1 cellular context compared by ENCODE assay signal in the genomic region with DNA sequence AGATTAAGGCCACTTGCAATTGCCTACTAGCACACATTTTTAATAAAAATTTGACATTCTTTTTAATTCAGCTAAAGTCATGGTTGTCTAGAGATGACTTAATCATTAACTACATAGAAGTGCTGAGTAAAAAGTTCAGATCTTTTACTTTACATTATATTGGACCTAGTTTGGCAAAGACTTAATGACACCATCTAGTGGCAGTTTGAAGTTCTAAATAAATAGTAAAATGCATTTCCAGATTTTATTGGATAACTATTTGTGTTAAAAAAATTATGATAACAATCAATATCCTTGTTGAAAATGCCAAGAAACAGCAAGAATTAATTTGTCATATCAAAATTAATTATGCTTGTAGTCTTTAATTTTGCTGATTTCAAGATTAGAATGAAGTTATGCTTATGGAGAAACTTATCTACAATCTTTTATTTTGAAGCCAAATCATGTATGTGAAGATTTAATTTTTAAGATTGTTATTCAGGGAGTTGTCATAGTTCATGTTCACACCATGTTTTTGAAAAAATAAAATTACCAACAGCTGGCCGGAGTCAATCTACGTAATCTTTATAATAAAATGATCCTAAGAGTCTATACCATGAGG.
TF ChIP-seq lines count a peak whose summit lies in the region.

No MANE protein-coding gene starts in this region.

TF ChIP-seq in H1, 55 proteins besides CTCF, POLR2A, EP300 and RAD21:
- no peak for TF ChIP-seq RNF2 (IDR thresholded peaks at IDR 0.05; ENCODE audit: borderline replicate concordance, low read depth, low read length, missing control alignments, poor library complexity, severe bottlenecking)
- TF ChIP-seq EZH2 (IDR thresholded peaks at IDR 0.05; ENCODE audit: low read depth, low read length, severe bottlenecking): no peak
- no peak for TF ChIP-seq FOSL1 (IDR thresholded peaks at IDR 0.05; ENCODE audit: insufficient read depth, low read depth, low read length)
- TF ChIP-seq, protein P1, sequence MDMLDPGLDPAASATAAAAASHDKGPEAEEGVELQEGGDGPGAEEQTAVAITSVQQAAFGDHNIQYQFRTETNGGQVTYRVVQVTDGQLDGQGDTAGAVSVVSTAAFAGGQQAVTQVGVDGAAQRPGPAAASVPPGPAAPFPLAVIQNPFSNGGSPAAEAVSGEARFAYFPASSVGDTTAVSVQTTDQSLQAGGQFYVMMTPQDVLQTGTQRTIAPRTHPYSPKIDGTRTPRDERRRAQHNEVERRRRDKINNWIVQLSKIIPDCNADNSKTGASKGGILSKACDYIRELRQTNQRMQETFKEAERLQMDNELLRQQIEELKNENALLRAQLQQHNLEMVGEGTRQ (IDR thresholded peaks at IDR 0.05; ENCODE audit: low read length): no peak
- no peak for TF ChIP-seq TAF1 (IDR thresholded peaks at IDR 0.05; ENCODE audit: low read depth, low read length)
- no peak for TF ChIP-seq SP4 (IDR thresholded peaks at IDR 0.05; ENCODE audit: low read length)
- TF ChIP-seq CBX5 (IDR thresholded peaks at IDR 0.05; ENCODE audit: low read depth, low read length): no peak
- no peak for TF ChIP-seq CTBP2 (IDR thresholded peaks at IDR 0.05; ENCODE audit: borderline replicate concordance, insufficient read depth, insufficient read length, low read length)
- TF ChIP-seq, protein P2, sequence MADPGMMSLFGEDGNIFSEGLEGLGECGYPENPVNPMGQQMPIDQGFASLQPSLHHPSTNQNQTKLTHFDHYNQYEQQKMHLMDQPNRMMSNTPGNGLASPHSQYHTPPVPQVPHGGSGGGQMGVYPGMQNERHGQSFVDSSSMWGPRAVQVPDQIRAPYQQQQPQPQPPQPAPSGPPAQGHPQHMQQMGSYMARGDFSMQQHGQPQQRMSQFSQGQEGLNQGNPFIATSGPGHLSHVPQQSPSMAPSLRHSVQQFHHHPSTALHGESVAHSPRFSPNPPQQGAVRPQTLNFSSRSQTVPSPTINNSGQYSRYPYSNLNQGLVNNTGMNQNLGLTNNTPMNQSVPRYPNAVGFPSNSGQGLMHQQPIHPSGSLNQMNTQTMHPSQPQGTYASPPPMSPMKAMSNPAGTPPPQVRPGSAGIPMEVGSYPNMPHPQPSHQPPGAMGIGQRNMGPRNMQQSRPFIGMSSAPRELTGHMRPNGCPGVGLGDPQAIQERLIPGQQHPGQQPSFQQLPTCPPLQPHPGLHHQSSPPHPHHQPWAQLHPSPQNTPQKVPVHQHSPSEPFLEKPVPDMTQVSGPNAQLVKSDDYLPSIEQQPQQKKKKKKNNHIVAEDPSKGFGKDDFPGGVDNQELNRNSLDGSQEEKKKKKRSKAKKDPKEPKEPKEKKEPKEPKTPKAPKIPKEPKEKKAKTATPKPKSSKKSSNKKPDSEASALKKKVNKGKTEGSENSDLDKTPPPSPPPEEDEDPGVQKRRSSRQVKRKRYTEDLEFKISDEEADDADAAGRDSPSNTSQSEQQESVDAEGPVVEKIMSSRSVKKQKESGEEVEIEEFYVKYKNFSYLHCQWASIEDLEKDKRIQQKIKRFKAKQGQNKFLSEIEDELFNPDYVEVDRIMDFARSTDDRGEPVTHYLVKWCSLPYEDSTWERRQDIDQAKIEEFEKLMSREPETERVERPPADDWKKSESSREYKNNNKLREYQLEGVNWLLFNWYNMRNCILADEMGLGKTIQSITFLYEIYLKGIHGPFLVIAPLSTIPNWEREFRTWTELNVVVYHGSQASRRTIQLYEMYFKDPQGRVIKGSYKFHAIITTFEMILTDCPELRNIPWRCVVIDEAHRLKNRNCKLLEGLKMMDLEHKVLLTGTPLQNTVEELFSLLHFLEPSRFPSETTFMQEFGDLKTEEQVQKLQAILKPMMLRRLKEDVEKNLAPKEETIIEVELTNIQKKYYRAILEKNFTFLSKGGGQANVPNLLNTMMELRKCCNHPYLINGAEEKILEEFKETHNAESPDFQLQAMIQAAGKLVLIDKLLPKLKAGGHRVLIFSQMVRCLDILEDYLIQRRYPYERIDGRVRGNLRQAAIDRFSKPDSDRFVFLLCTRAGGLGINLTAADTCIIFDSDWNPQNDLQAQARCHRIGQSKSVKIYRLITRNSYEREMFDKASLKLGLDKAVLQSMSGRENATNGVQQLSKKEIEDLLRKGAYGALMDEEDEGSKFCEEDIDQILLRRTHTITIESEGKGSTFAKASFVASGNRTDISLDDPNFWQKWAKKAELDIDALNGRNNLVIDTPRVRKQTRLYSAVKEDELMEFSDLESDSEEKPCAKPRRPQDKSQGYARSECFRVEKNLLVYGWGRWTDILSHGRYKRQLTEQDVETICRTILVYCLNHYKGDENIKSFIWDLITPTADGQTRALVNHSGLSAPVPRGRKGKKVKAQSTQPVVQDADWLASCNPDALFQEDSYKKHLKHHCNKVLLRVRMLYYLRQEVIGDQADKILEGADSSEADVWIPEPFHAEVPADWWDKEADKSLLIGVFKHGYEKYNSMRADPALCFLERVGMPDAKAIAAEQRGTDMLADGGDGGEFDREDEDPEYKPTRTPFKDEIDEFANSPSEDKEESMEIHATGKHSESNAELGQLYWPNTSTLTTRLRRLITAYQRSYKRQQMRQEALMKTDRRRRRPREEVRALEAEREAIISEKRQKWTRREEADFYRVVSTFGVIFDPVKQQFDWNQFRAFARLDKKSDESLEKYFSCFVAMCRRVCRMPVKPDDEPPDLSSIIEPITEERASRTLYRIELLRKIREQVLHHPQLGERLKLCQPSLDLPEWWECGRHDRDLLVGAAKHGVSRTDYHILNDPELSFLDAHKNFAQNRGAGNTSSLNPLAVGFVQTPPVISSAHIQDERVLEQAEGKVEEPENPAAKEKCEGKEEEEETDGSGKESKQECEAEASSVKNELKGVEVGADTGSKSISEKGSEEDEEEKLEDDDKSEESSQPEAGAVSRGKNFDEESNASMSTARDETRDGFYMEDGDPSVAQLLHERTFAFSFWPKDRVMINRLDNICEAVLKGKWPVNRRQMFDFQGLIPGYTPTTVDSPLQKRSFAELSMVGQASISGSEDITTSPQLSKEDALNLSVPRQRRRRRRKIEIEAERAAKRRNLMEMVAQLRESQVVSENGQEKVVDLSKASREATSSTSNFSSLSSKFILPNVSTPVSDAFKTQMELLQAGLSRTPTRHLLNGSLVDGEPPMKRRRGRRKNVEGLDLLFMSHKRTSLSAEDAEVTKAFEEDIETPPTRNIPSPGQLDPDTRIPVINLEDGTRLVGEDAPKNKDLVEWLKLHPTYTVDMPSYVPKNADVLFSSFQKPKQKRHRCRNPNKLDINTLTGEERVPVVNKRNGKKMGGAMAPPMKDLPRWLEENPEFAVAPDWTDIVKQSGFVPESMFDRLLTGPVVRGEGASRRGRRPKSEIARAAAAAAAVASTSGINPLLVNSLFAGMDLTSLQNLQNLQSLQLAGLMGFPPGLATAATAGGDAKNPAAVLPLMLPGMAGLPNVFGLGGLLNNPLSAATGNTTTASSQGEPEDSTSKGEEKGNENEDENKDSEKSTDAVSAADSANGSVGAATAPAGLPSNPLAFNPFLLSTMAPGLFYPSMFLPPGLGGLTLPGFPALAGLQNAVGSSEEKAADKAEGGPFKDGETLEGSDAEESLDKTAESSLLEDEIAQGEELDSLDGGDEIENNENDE (IDR thresholded peaks at IDR 0.05; ENCODE audit: insufficient replicate concordance, low read length): no peak
- TF ChIP-seq MAFK (IDR thresholded peaks at IDR 0.05; ENCODE audit: low read depth, low read length): no peak
- TF ChIP-seq, protein P3, sequence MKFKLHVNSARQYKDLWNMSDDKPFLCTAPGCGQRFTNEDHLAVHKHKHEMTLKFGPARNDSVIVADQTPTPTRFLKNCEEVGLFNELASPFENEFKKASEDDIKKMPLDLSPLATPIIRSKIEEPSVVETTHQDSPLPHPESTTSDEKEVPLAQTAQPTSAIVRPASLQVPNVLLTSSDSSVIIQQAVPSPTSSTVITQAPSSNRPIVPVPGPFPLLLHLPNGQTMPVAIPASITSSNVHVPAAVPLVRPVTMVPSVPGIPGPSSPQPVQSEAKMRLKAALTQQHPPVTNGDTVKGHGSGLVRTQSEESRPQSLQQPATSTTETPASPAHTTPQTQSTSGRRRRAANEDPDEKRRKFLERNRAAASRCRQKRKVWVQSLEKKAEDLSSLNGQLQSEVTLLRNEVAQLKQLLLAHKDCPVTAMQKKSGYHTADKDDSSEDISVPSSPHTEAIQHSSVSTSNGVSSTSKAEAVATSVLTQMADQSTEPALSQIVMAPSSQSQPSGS (IDR thresholded peaks at IDR 0.05; ENCODE audit: low read length): no peak
- no peak for TF ChIP-seq GTF2F1 (IDR thresholded peaks at IDR 0.05; ENCODE audit: borderline replicate concordance, low read depth, low read length)
- no peak for TF ChIP-seq POLR2AphosphoS5 (IDR thresholded peaks at IDR 0.05; ENCODE audit: low read depth, low read length)
- TF ChIP-seq CREB1 (IDR thresholded peaks at IDR 0.05): no peak
- TF ChIP-seq POU5F1 (IDR thresholded peaks at IDR 0.05; ENCODE audit: low read depth, low read length): no peak
- no peak for TF ChIP-seq EGR1 (IDR thresholded peaks at IDR 0.05; ENCODE audit: borderline replicate concordance, low read depth, low read length)
- no peak for TF ChIP-seq PHF8 (conservative IDR thresholded peaks at IDR 0.05; ENCODE audit: low read depth, low read length)
- no peak for TF ChIP-seq NRF1 (IDR thresholded peaks at IDR 0.05; ENCODE audit: low read depth, low read length)
- no peak for TF ChIP-seq SIX5 (IDR thresholded peaks at IDR 0.05; ENCODE audit: low read depth, low read length)
